ENCODE assay signal across 8 cellular contexts in the genomic region with DNA sequence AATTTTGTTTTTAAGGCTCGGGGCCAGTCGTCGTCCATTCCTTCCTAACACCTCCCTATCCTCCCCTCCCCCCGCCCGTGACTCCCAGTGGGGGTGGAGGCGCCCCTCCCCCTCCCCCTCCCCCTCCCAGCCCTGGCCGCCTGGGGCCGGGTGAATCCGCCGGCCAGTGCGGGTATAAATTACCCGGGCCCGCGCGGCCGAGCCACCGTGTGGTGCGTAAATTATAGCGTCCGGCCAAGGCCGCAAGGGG. TPM values are rescaled to one million over a fixed set of nuclear protein-coding genes. Genes with fewer than 3 reads are reported as not detected.
DNase-seq lines count a peak whose midpoint lies in the region; ATAC-seq, FAIRE-seq and TF ChIP-seq lines count a peak whose summit lies in the region.

No MANE protein-coding gene starts in this region.

- H4K20me1 ChIP-seq in HepG2 (ENCODE audit: insufficient read depth, low read length): peaks cover 39% of the 10 kb centered on the region

- ATAC-seq in HepG2 (no peak), upper lobe of left lung (ENCODE audit: low FRiP score in 2 of 2) (no peak), GM21576 (IDR thresholded peaks at IDR 0.05; ENCODE audit: unreplicated experiment) (no peak), GM18517 (IDR thresholded peaks at IDR 0.05; ENCODE audit: unreplicated experiment) (no peak)

- H3K4me1 ChIP-seq in HepG2 (ENCODE audit: insufficient read depth, low read length): peaks cover 29% of the 10 kb centered on the region
- peaks cover 64 to 87% (median 82%) of the 10 kb centered on the region in 4 donors for H3K4me1 ChIP-seq in upper lobe of left lung

- no peak for DNase-seq in activated naive CD4-positive, alpha-beta T cell treated with anti-CD3 and anti-CD28 coated beads for 36 hours
- no peak for DNase-seq in activated naive CD4-positive, alpha-beta T cell treated with Interleukin-2 at 50 U/mL for 16 hours
- no peak for DNase-seq in astrocyte of the cerebellum (ENCODE audit: low read depth)
- DNase-seq in HepG2 (ENCODE audit: low spot score): no peak
- peak in 1 of 2 donors; percentile 46 for DNase-seq in upper lobe of left lung
- no peak for DNase-seq in NCI-H82 treated with DMSO at 0.1 percent for 48 hours (lab: John Stamatoyannopoulos, UW; ENCODE audit: unreplicated experiment)

- no peak overlapping the region for H3K27ac Mint-ChIP-seq in activated naive CD4-positive, alpha-beta T cell treated with anti-CD3 and anti-CD28 coated beads for 36 hours

- peak overlapping the region; percentile 40 for H3K4me3 ChIP-seq in astrocyte of the cerebellum (ENCODE audit: low read depth, low read length)
- H3K4me3 ChIP-seq in HepG2 (replicated peaks in 1 of 3; ENCODE audit: insufficient read depth in 1 of 3, low read depth in 2 of 3, low read length in 3 of 3): peak overlapping the region; percentile 70 to 82 (median 76)
- peak overlapping the region; percentile 43 to 72 (median 69) for H3K4me3 ChIP-seq in upper lobe of left lung

- POLR2A ChIA-PET in HepG2 (lab: Yijun Ruan, JAX): interaction anchor here (0.6 to 3.7 kb wide), 8 partner anchors 11 to 321 kb away, joined by 3 to 29 read pairs (median 6); no protein-coding TSS in a partner anchor

- H3K4me3 Mint-ChIP-seq in activated naive CD4-positive, alpha-beta T cell treated with anti-CD3 and anti-CD28 coated beads for 36 hours: peak overlapping the region; percentile 65

- peaks cover 25% of the 10 kb centered on the region for H3K4me1 Mint-ChIP-seq in activated naive CD4-positive, alpha-beta T cell treated with anti-CD3 and anti-CD28 coated beads for 36 hours (ENCODE audit: low read depth)

- TF ChIP-seq RAD21 in HepG2 (CRISPR knock-in tag; IDR thresholded peaks at IDR 0.05): no peak

- no peak for TF ChIP-seq EP300 in HepG2 (IDR thresholded peaks at IDR 0.05; ENCODE audit: low read depth in 2 of 2, low read length in 2 of 2)
- no peak for TF ChIP-seq EP300 in HepG2 (CRISPR knock-in tag; IDR thresholded peaks at IDR 0.05; ENCODE audit: borderline replicate concordance)
- TF ChIP-seq EP300 in upper lobe of left lung (IDR thresholded peaks at IDR 0.05): no peak

- peak overlapping the region; percentile 92 for H3K4me2 ChIP-seq in HepG2 (ENCODE audit: low read depth, low read length)

- 12% methylated on average over 6 of the region's 21 CpGs for WGBS in HepG2 (ENCODE audit: low lambda C conversion rate)
- WGBS in upper lobe of left lung, 2 donors: 2 to 3% methylated on average over 9 to 17 of the region's 21 CpGs

- FAIRE-seq in HepG2 (lab: Jason Lieb, UNC): no peak

- no peaks in the 10 kb centered on the region for H3K9me3 ChIP-seq in HepG2 (ENCODE audit: low read length)
- no peaks in the 10 kb centered on the region for H3K9me3 ChIP-seq in upper lobe of left lung

- BruUV-seq in HepG2 (replicated peaks; lab: Mats Ljungman, UMichigan): no TSS peak

- peaks cover under 1 to 3% of the 10 kb centered on the region in 2 experiments; a peak in 2 of 5 replicates for H3K36me3 ChIP-seq in HepG2 (replicated peaks in 1 of 2; ENCODE audit: control insufficient read depth in 1 of 2, insufficient read depth in 2 of 2, low read length in 2 of 2)
- H3K36me3 ChIP-seq in upper lobe of left lung: no peaks in the 10 kb centered on the region

- no peak overlapping the region for H2AFZ ChIP-seq in HepG2 (ENCODE audit: low read length)

- H3K27me3 Mint-ChIP-seq in activated naive CD4-positive, alpha-beta T cell treated with anti-CD3 and anti-CD28 coated beads for 36 hours (ENCODE audit: low read depth): peaks cover 8% of the 10 kb centered on the region

- H3K36me3 Mint-ChIP-seq in activated naive CD4-positive, alpha-beta T cell treated with anti-CD3 and anti-CD28 coated beads for 36 hours (ENCODE audit: low read depth): no peaks in the 10 kb centered on the region

- TF ChIP-seq POLR2A in HepG2 (IDR thresholded peaks at IDR 0.05; ENCODE audit: insufficient read depth in 1 of 2, low read depth in 2 of 2, low read length in 2 of 2) (no peak), upper lobe of left lung (IDR thresholded peaks at IDR 0.05) (no peak)

- H3K27ac ChIP-seq in HepG2 (ENCODE audit: extremely low read length, insufficient read depth, low read length) (peak overlapping the region; percentile 84), upper lobe of left lung (peak overlapping the region; percentile 89 to 94 (median 92))

- CTCF ChIA-PET in activated naive CD4-positive, alpha-beta T cell treated with anti-CD3 and anti-CD28 coated beads for 36 hours (lab: Charles Lee): interaction anchor here (0.7 to 2.9 kb wide), 12 partner anchors 54 to 195 kb away, joined by 3 to 24 read pairs (median 9); partner anchors contain the start of gene GINS2
- CTCF ChIA-PET in HepG2 (lab: Yijun Ruan, JAX; ENCODE audit: low intra/inter-chr PET ratio, low total read pairs): interaction anchor here (1.1 to 5.1 kb wide), 7 partner anchors 120 to 241 kb away, joined by 3 to 93 read pairs (median 9); no protein-coding TSS in a partner anchor

- H3K9ac ChIP-seq in HepG2 (ENCODE audit: insufficient read depth, low read depth, low read length): peak overlapping the region; percentile 78

- no peaks in the 10 kb centered on the region for H3K9me3 Mint-ChIP-seq in activated naive CD4-positive, alpha-beta T cell treated with anti-CD3 and anti-CD28 coated beads for 36 hours

- TF ChIP-seq CTCF in astrocyte of the cerebellum (IDR thresholded peaks at IDR 0.05; ENCODE audit: low read depth, low read length, missing control alignments): no peak
- TF ChIP-seq CTCF in HepG2 (CRISPR knock-in tag; IDR thresholded peaks at IDR 0.05): no peak
- no peak for TF ChIP-seq CTCF in upper lobe of left lung (IDR thresholded peaks at IDR 0.05)

- in situ Hi-C loops in astrocyte of the cerebellum (cut with HindIII; ENCODE audit: low sequenced_read_pairs) (no loop called here), HepG2 (cut with HindIII; ENCODE audit: extremely low pct_ligation_motif_present, low pct_unique_long_range_greater_than_20kb) (no loop called here)

- H3K27me3 ChIP-seq in HepG2 (ENCODE audit: control insufficient read depth in 1 of 2, insufficient read depth in 2 of 2, low read length in 2 of 2) (no peaks in the 10 kb centered on the region), upper lobe of left lung (no peaks in the 10 kb centered on the region)

- intact Hi-C loops in activated naive CD4-positive, alpha-beta T cell treated with anti-CD3 and anti-CD28 coated beads for 36 hours (cut with micrococcal nuclease): no loop called here
- intact Hi-C loops in HepG2 (cut with micrococcal nuclease; ENCODE audit: unreplicated experiment): loop anchor here (2.0 to 10.0 kb wide), 5 partner anchors 54 to 216 kb away; no protein-coding TSS in a partner anchor

- peaks cover 22% of the 10 kb centered on the region for H3K79me2 ChIP-seq in HepG2 (ENCODE audit: insufficient read depth, low read length)

TF ChIP-seq in HepG2, 621 proteins besides CTCF, POLR2A, EP300 and RAD21:
- TF ChIP-seq PCBP1 (IDR thresholded peaks at IDR 0.05; ENCODE audit: borderline replicate concordance, low read depth, low read length): 0 out of 2 replicates have a peak, but pooled peaks have one; percentile 53
- TF ChIP-seq ARID2 (CRISPR knock-in tag; IDR thresholded peaks at IDR 0.05; ENCODE audit: borderline replicate concordance): no peak
- TF ChIP-seq HNRNPK (IDR thresholded peaks at IDR 0.05; ENCODE audit: low read depth, low read length, poor library complexity, severe bottlenecking): peak; percentile 15
TF ChIP-seq in HepG2: peak in this region for 2.

RNA-seq across cellular contexts. Expression of gene GSE1, which starts 2.0 kb away (rescaled TPM):
- 10 to 100 TPM in 1 of 2 experiments, 1 to 10 TPM in 1; 8.6 to 10.1 TPM for total RNA-seq in activated naive CD4-positive, alpha-beta T cell treated with anti-CD3 and anti-CD28 coated beads for 36 hours
- 16.1 and 19.5 TPM in 2 replicates for total RNA-seq in HepG2 (2016; rRNA removed; fragmentation: Illumina TruSeq; extraction: Trizol)
- 13.0 and 16.7 TPM in 2 replicates for total RNA-seq in HepG2 (2016; cell fraction: cytosol; rRNA removed; fragmentation: Illumina TruSeq; extraction: Trizol; ENCODE audit: low read depth)
- total RNA-seq in HepG2 (2016; cell fraction: insoluble cytoplasmic fraction; rRNA removed; fragmentation: Illumina TruSeq; extraction: Trizol): 15.4 and 17.4 TPM in 2 replicates
- 18.2 and 21.4 TPM in 2 replicates for total RNA-seq in HepG2 (2016; cell fraction: membrane; rRNA removed; fragmentation: Illumina TruSeq; extraction: Trizol)
- total RNA-seq in HepG2 (2016; cell fraction: nucleus; rRNA removed; fragmentation: Illumina TruSeq; extraction: Trizol): 31.6 and 33.0 TPM in 2 replicates
- polyA plus RNA-seq in HepG2 (2011; rRNA removed): 31.2 and 37.7 TPM in 2 replicates
- polyA plus RNA-seq in HepG2 (2011; cell fraction: cytosol; rRNA removed): 20.9 and 26.7 TPM in 2 replicates
- 132 and 135 TPM in 2 replicates for polyA plus RNA-seq in HepG2 (2011; cell fraction: nucleus; rRNA removed)
- 43.5 and 43.7 TPM in 2 replicates for polyA plus RNA-seq in HepG2 (2012)
- 1.4 and 1.7 TPM in 2 replicates for polyA plus RNA-seq in HepG2 (2016; cell fraction: cytosol; fragmentation: Illumina TruSeq; extraction: Trizol; ENCODE audit: low read depth)
- polyA plus RNA-seq in HepG2 (2016; cell fraction: insoluble cytoplasmic fraction; fragmentation: Illumina TruSeq; extraction: Trizol; ENCODE audit: low read depth): 22.8 and 30.2 TPM in 2 replicates
- 4.4 and 5.4 TPM in 2 replicates for polyA plus RNA-seq in HepG2 (2016; cell fraction: membrane; fragmentation: Illumina TruSeq; extraction: Trizol; ENCODE audit: low read depth)
- polyA plus RNA-seq in HepG2 (2016; cell fraction: nucleus; fragmentation: Illumina TruSeq; extraction: Trizol; ENCODE audit: insufficient read depth, low read depth): 70.9 and 78.3 TPM in 2 replicates
- polyA minus RNA-seq in HepG2 (2011; rRNA and poly(A)+ RNA removed; ENCODE audit: low replicate concordance): 24.8 and 50.4 TPM in 2 replicates
- 36.3 and 45.8 TPM in 2 replicates for polyA minus RNA-seq in HepG2 (2011; cell fraction: cytosol; rRNA and poly(A)+ RNA removed)
- polyA minus RNA-seq in HepG2 (2011; cell fraction: nucleus; rRNA and poly(A)+ RNA removed): 83.8 and 96.8 TPM in 2 replicates
- total RNA-seq in upper lobe of left lung: 100 to 1,000 TPM in 2 of 6 donors, 10 to 100 TPM in 4; 80.2 to 332 (median 90.8) TPM
